ENCODE assay signal across 8 cellular contexts in the genomic region with DNA sequence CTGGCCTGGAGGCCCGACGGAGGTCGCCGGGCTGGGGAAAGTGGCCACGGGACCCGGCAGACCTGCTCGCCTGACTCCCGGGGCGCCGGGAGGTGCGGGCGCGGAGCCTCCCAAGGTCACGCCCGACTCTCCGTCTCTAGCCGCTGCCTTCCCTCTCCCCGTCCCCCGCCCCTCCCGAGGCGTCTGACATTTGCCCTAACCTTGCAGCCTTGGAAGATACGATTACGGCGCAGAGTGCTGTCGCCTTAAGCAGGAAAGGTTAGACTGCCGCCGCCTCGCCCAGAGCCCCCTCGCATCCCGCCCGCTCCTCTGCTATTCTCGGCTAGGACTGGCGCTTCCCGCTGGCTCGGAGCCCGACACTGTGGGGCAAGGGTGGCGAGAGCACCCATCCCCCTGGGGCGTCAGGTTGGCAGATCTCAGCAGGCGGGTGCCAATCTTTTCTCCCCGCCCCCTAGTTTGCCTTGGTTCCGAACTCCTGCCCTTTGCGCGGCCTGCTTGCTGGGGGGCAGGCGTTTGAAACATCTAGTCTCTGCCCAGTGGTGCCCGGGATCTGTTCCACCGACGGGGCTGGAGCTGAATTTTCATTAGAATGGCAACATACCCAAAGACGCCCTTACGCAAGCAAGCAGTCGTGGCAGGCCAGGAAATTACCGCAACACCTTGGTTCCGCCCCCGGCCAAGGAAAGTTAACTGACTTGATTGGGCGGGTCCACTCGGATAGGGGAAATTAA. TPM values are rescaled to one million over a fixed set of nuclear protein-coding genes. Genes with fewer than 3 reads are reported as not detected.
DNase-seq lines count a peak whose midpoint lies in the region; ATAC-seq lines count a peak whose summit lies in the region.

No MANE protein-coding gene starts in this region.

- H3K27ac ChIP-seq in ectodermal cell (ENCODE audit: insufficient read depth, low read depth, low read length, poor library complexity, severe bottlenecking) = no peak overlapping the region
- H3K27ac ChIP-seq in mesenchymal stem cell (ENCODE audit: low read length, poor library complexity, severe bottlenecking) = peak overlapping the region; percentile 58

- H2BK120ac ChIP-seq in mesenchymal stem cell (ENCODE audit: low read depth, low read length) = peak overlapping the region; percentile 38

- no peaks in the 10 kb centered on the region for H3K9me3 Mint-ChIP-seq in activated CD4-positive, alpha-beta memory T cell treated with anti-CD3 and anti-CD28 coated beads for 36 hours

- peak overlapping the region; percentile 6 for H2BK15ac ChIP-seq in mesenchymal stem cell (ENCODE audit: low read depth, poor library complexity, severe bottlenecking)

- no peak overlapping the region for H2AK5ac ChIP-seq in mesenchymal stem cell (ENCODE audit: low read length, severe bottlenecking)

- peaks cover 24% of the 10 kb centered on the region for H3K4me1 Mint-ChIP-seq in activated CD4-positive, alpha-beta memory T cell treated with anti-CD3 and anti-CD28 coated beads for 36 hours (ENCODE audit: low read depth)

- peak overlapping the region in 1 of 2 experiments; percentile 84 for H3K14ac ChIP-seq in mesenchymal stem cell (ENCODE audit: low read length in 2 of 2)

- H3K27ac Mint-ChIP-seq in activated CD4-positive, alpha-beta memory T cell treated with anti-CD3 and anti-CD28 coated beads for 36 hours = peak overlapping the region; percentile 98

- H3K18ac ChIP-seq in mesenchymal stem cell (ENCODE audit: low read depth in 1 of 2, low read length in 2 of 2) = peak overlapping the region; percentile 6 to 92

- peak overlapping the region; percentile 49 for H2AFZ ChIP-seq in mesenchymal stem cell (ENCODE audit: low read depth, low read length)

- H3K27me3 Mint-ChIP-seq in activated CD4-positive, alpha-beta memory T cell treated with anti-CD3 and anti-CD28 coated beads for 36 hours = no peaks in the 10 kb centered on the region

- H3K4me3 ChIP-seq in ectodermal cell (ENCODE audit: insufficient read depth, low read depth, low read length) (peak overlapping the region; percentile 80), mesenchymal stem cell (ENCODE audit: insufficient read depth in 1 of 2, low read depth in 1 of 2, low read length in 2 of 2) (peak overlapping the region; percentile 79 to 94)

- POLR2A ChIA-PET in activated CD4-positive, alpha-beta memory T cell treated with anti-CD3 and anti-CD28 coated beads for 36 hours (lab: Charles Lee) = interaction anchor here (2.2 kb wide), 1 partner anchor 71 kb away, joined by 8 read pairs; a partner anchor contains a TSS

- H4K8ac ChIP-seq in mesenchymal stem cell (ENCODE audit: low read length) = peak overlapping the region; percentile 20

- peak overlapping the region in 1 of 2 experiments; percentile 37 for H2BK12ac ChIP-seq in mesenchymal stem cell (ENCODE audit: low read length in 2 of 2)

- H3K9me3 ChIP-seq in ectodermal cell (ENCODE audit: control insufficient read depth, low read length) = no peaks in the 10 kb centered on the region
- no peaks in the 10 kb centered on the region for H3K9me3 ChIP-seq in mesenchymal stem cell (ENCODE audit: control insufficient read depth, low read length)

- peaks cover 7% of the 10 kb centered on the region for H3K36me3 Mint-ChIP-seq in activated CD4-positive, alpha-beta memory T cell treated with anti-CD3 and anti-CD28 coated beads for 36 hours

- H3K9ac ChIP-seq in mesenchymal stem cell (ENCODE audit: low read length) = peak overlapping the region; percentile 95

- ATAC-seq in HG02981 (IDR thresholded peaks at IDR 0.05; ENCODE audit: unreplicated experiment) = peak; percentile 49

- CTCF ChIA-PET in activated CD4-positive, alpha-beta memory T cell treated with anti-CD3 and anti-CD28 coated beads for 36 hours (lab: Charles Lee) = interaction anchor here (1.0 kb wide), 1 partner anchor 66 kb away, joined by 3 read pairs; no protein-coding TSS in a partner anchor

- H3K79me1 ChIP-seq in mesenchymal stem cell (replicated peaks; ENCODE audit: low read length, poor library complexity, severe bottlenecking) = peaks cover 17% of the 10 kb centered on the region

- H3K27me3 ChIP-seq in ectodermal cell (ENCODE audit: control insufficient read depth, insufficient read depth, low read length, poor library complexity, severe bottlenecking) (peaks cover 28% of the 10 kb centered on the region), mesenchymal stem cell (ENCODE audit: control insufficient read depth in 1 of 2, insufficient read depth in 1 of 2, low read length in 2 of 2) (no peaks in the 10 kb centered on the region)

- H2BK5ac ChIP-seq in mesenchymal stem cell (ENCODE audit: low read depth, low read length, poor library complexity, severe bottlenecking) = no peak overlapping the region

- H4K91ac ChIP-seq in mesenchymal stem cell (ENCODE audit: low read length) = peak overlapping the region; percentile 90

- WGBS in ectodermal cell, 2 experiments = 4% methylated on average over 55 of the region's 55 CpGs
- 6% methylated on average over 55 of the region's 55 CpGs for WGBS in mesenchymal stem cell

- peak overlapping the region; percentile 81 for H3K4me2 ChIP-seq in mesenchymal stem cell (ENCODE audit: low read length, poor library complexity, severe bottlenecking)

- H3K23ac ChIP-seq in mesenchymal stem cell (ENCODE audit: low read length in 2 of 2) = peak overlapping the region in 1 of 2 experiments; percentile 19

- intact Hi-C loops in activated CD4-positive, alpha-beta memory T cell treated with anti-CD3 and anti-CD28 coated beads for 36 hours (cut with micrococcal nuclease) = loop anchor here (1.0 to 5.0 kb wide), 5 partner anchors 19 to 1473 kb away; a partner anchor contains a TSS

- peak; percentile 25 to 53 for DNase-seq in NCI-H446 (lab: John Stamatoyannopoulos, UW)
- DNase-seq in NCI-H446 treated with DMSO at 0.1 percent for 48 hours (lab: John Stamatoyannopoulos, UW) = no peak
- DNase-seq in NCI-H2196 treated with DMSO at 0.1 percent for 48 hours (lab: John Stamatoyannopoulos, UW; ENCODE audit: unreplicated experiment) = peak; percentile 60
- peak; percentile 89 for DNase-seq in activated CD4-positive, alpha-beta memory T cell treated with anti-CD3 and anti-CD28 coated beads for 36 hours
- DNase-seq in mesenchymal stem cell = peak; percentile 51
- peak; percentile 35 for DNase-seq in stimulated activated CD8-positive, alpha-beta memory T cell treated with anti-CD3 and anti-CD28 coated beads, Interleukin-15, amount 100 ng/mL, for 24 hours (ENCODE audit: low read depth)

- no peaks in the 10 kb centered on the region for H3K36me3 ChIP-seq in ectodermal cell (ENCODE audit: control insufficient read depth, insufficient read depth, low read length)
- H3K36me3 ChIP-seq in mesenchymal stem cell (ENCODE audit: control insufficient read depth in 1 of 2, insufficient read depth in 2 of 2, low read depth in 1 of 2, low read length in 2 of 2) = no peaks in the 10 kb centered on the region

- peak overlapping the region; percentile 2 to 54 for H3K4ac ChIP-seq in mesenchymal stem cell (ENCODE audit: low read depth in 1 of 2, low read length in 2 of 2)

- H3K4me1 ChIP-seq in ectodermal cell (ENCODE audit: control insufficient read depth, insufficient read depth, low read length) = peaks cover 8% of the 10 kb centered on the region
- no peaks in the 10 kb centered on the region for H3K4me1 ChIP-seq in mesenchymal stem cell (ENCODE audit: control insufficient read depth, insufficient read depth, low read depth, low read length)

- H3K4me3 Mint-ChIP-seq in activated CD4-positive, alpha-beta memory T cell treated with anti-CD3 and anti-CD28 coated beads for 36 hours = peak overlapping the region; percentile 95

RNA-seq across cellular contexts. Expression of a gene that starts 0.8 kb away (rescaled TPM):
- 10 to 100 TPM; 31.9 to 32.4 TPM for total RNA-seq in activated CD4-positive, alpha-beta memory T cell treated with anti-CD3 and anti-CD28 coated beads for 36 hours
- 18.1 TPM for polyA plus RNA-seq in ectodermal cell (2013, experiment 1 of 4)
- polyA plus RNA-seq in ectodermal cell (2013, experiment 2 of 4) = 15.6 TPM
- polyA plus RNA-seq in ectodermal cell (2013, experiment 3 of 4) = 15.3 TPM
- polyA plus RNA-seq in ectodermal cell (2013, experiment 4 of 4) = 15.1 TPM
- 22.1 TPM for polyA plus RNA-seq in mesenchymal stem cell (2013, experiment 1 of 2)
- polyA plus RNA-seq in mesenchymal stem cell (2013, experiment 2 of 2) = 21.4 TPM
